Comparison of ENCODE assay signal across 14 cellular contexts in genomic region chr11:1151366-1152315, GRCh38. TPM values are rescaled to one million over a fixed set of nuclear protein-coding genes. Genes with fewer than 3 reads are reported as not detected.
A peak's percentile ranks its signal among the peaks of the same experiment; 100 is the strongest.
DNase-seq lines count a peak whose midpoint lies in the region; ATAC-seq and TF ChIP-seq lines count a peak whose summit lies in the region.
"Had no signal": no experiment of that assay in that cellular context is flagged by ENCODE, and none has a peak within 500 bp of the region (broad histone marks: within the 10 kb centered on the region; RNA-seq: fewer than 3 reads in every experiment).

No MANE protein-coding gene starts in this region.

- no peaks in the 10 kb centered on the region for H3K9me3 ChIP-seq in testis
- H3K9me3 ChIP-seq: uterus had no signal

- WGBS in testis, 2 donors = 78 to 81% methylated on average over 13 to 22 of the region's 22 CpGs

- no peaks in the 10 kb centered on the region for H3K36me3 Mint-ChIP-seq in activated naive CD8-positive, alpha-beta T cell treated with anti-CD3 and anti-CD28 coated beads, Interleukin-2, amount 50 U/mL, for 24 hours (ENCODE audit: low read depth)
- H3K36me3 Mint-ChIP-seq in activated naive CD8-positive, alpha-beta T cell treated with anti-CD3 and anti-CD28 coated beads for 36 hours = no peaks in the 10 kb centered on the region
- H3K36me3 Mint-ChIP-seq: brain had no signal

- no peak for TF ChIP-seq POLR2A in testis (IDR thresholded peaks at IDR 0.05)

- no peak overlapping the region for H3K27ac ChIP-seq in testis
- H3K27ac ChIP-seq: epithelial cell of prostate, uterus had no signal

- no peak overlapping the region for H3K27ac Mint-ChIP-seq in activated naive CD8-positive, alpha-beta T cell treated with anti-CD3 and anti-CD28 coated beads, Interleukin-2, amount 50 U/mL, for 24 hours
- H3K27ac Mint-ChIP-seq in activated naive CD8-positive, alpha-beta T cell treated with anti-CD3 and anti-CD28 coated beads for 36 hours = no peak overlapping the region

- peaks cover 6% of the 10 kb centered on the region for H3K27me3 Mint-ChIP-seq in activated naive CD8-positive, alpha-beta T cell treated with anti-CD3 and anti-CD28 coated beads, Interleukin-2, amount 50 U/mL, for 24 hours
- peaks cover 8% of the 10 kb centered on the region for H3K27me3 Mint-ChIP-seq in activated naive CD8-positive, alpha-beta T cell treated with anti-CD3 and anti-CD28 coated beads for 36 hours

- no peaks in the 10 kb centered on the region for H3K9me3 Mint-ChIP-seq in activated naive CD8-positive, alpha-beta T cell treated with anti-CD3 and anti-CD28 coated beads, Interleukin-2, amount 50 U/mL, for 24 hours
- no peaks in the 10 kb centered on the region for H3K9me3 Mint-ChIP-seq in activated naive CD8-positive, alpha-beta T cell treated with anti-CD3 and anti-CD28 coated beads for 36 hours

- no peak overlapping the region for H3K4me3 Mint-ChIP-seq in activated naive CD8-positive, alpha-beta T cell treated with anti-CD3 and anti-CD28 coated beads, Interleukin-2, amount 50 U/mL, for 24 hours
- H3K4me3 Mint-ChIP-seq in activated naive CD8-positive, alpha-beta T cell treated with anti-CD3 and anti-CD28 coated beads for 36 hours = no peak overlapping the region
- H3K4me3 Mint-ChIP-seq: brain had no signal

- intact Hi-C loops in testis (cut with DNase I; ENCODE audit: low total_unique reads) = no loop called here

- no peaks in the 10 kb centered on the region for H3K27me3 ChIP-seq in testis
- H3K27me3 ChIP-seq: uterus had no signal

- no peak for DNase-seq in activated naive CD8-positive, alpha-beta T cell treated with anti-CD3 and anti-CD28 coated beads, Interleukin-2, amount 50 U/mL, for 24 hours
- DNase-seq in activated naive CD8-positive, alpha-beta T cell treated with anti-CD3 and anti-CD28 coated beads for 36 hours = no peak
- DNase-seq in RPMI8226 (peak; percentile 13), kidney tubule cell (ENCODE audit: low spot score) (peak; percentile 12), testis (peak; percentile 10), NCI-H1105 (lab: John Stamatoyannopoulos, UW) (no peak)
- DNase-seq: AML-193, GF-D8, NCI-H2081, uterus had no signal

- H3K36me3 ChIP-seq in testis (ENCODE audit: low read depth, missing control alignments) = no peaks in the 10 kb centered on the region
- H3K36me3 ChIP-seq: uterus had no signal

- H3K4me1 ChIP-seq in testis = no peaks in the 10 kb centered on the region
- H3K4me1 ChIP-seq: uterus had no signal

- peaks cover 6% of the 10 kb centered on the region for H3K4me1 Mint-ChIP-seq in activated naive CD8-positive, alpha-beta T cell treated with anti-CD3 and anti-CD28 coated beads, Interleukin-2, amount 50 U/mL, for 24 hours
- peaks cover 4% of the 10 kb centered on the region for H3K4me1 Mint-ChIP-seq in activated naive CD8-positive, alpha-beta T cell treated with anti-CD3 and anti-CD28 coated beads for 36 hours

- peak; percentile 4 for ATAC-seq in activated naive CD8-positive, alpha-beta T cell treated with anti-CD3 and anti-CD28 coated beads, Interleukin-2, amount 50 U/mL, for 24 hours
- ATAC-seq in GM21515 (IDR thresholded peaks at IDR 0.05; ENCODE audit: unreplicated experiment) (no peak), GM21576 (IDR thresholded peaks at IDR 0.05; ENCODE audit: unreplicated experiment) (no peak)

- TF ChIP-seq CTCF in testis (IDR thresholded peaks at IDR 0.05) = no peak

- H3K4me3 ChIP-seq in testis = no peak overlapping the region
- H3K4me3 ChIP-seq: uterus had no signal

RNA-seq across cellular contexts. Expression of gene MUC5AC, which starts 6.1 kb away (rescaled TPM):
- not detected for total RNA-seq in activated naive CD8-positive, alpha-beta T cell treated with anti-CD3 and anti-CD28 coated beads for 36 hours
- under 1 TPM; 0.31 to 0.62 TPM for total RNA-seq in testis
- 0.32 TPM for polyA plus RNA-seq in testis (ENCODE audit: insufficient read depth, low read depth, low replicate concordance)

Comparison
In these comparisons a context has a peak if more than half of its experiments do, and no peak if none do; other contexts are left out.
1. DNase-seq: peak in RPMI8226 (single experiment), kidney tubule cell (single experiment) and testis (single experiment); none in activated naive CD8-positive, alpha-beta T cell treated with anti-CD3 and anti-CD28 coated beads, Interleukin-2, amount 50 U/mL, for 24 hours (single experiment), activated naive CD8-positive, alpha-beta T cell treated with anti-CD3 and anti-CD28 coated beads for 36 hours (single experiment) and NCI-H1105 (single experiment).